8 cellular contexts compared by ENCODE assay signal in genomic region chr9:112443200-112443599, GRCh38. TPM values are rescaled to one million over a fixed set of nuclear protein-coding genes. Genes with fewer than 3 reads are reported as not detected.
DNase-seq lines count a peak whose midpoint lies in the region; ATAC-seq and TF ChIP-seq lines count a peak whose summit lies in the region.

No MANE protein-coding gene starts in this region.

- H3K9ac ChIP-seq in H9 (ENCODE audit: extremely low read depth, insufficient read length, low read length): no peak overlapping the region

- no peak overlapping the region for H2BK12ac ChIP-seq in H9 (ENCODE audit: insufficient read length, low read depth, low read length)

- no peaks in the 10 kb centered on the region for H3K23me2 ChIP-seq in H9 (ENCODE audit: insufficient read length, low read depth, low read length, poor library complexity, severe bottlenecking)

- no peak overlapping the region for H2BK20ac ChIP-seq in H9 (ENCODE audit: low read depth, low read length, poor library complexity, severe bottlenecking)

- H3K4me3 ChIP-seq in tibial artery: no peak overlapping the region

- no peak overlapping the region for H4K5ac ChIP-seq in H9 (ENCODE audit: insufficient read length, low read depth, low read length)

- H3K27me3 ChIP-seq in H9 (ENCODE audit: insufficient read depth, low read length) (no peaks in the 10 kb centered on the region), tibial artery (no peaks in the 10 kb centered on the region)

- H3K18ac ChIP-seq in H9 (ENCODE audit: insufficient read length, low read depth, low read length): no peak overlapping the region

- DNase-seq in H9 (no peak), head of caudate nucleus (peak in 32 of 42 donors; percentile 11 to 68 (median 32)), tibial artery (no peak), NCI-H2227 (lab: John Stamatoyannopoulos, UW; ENCODE audit: unreplicated experiment) (no peak), 8988T (no peak)

- H3K4me2 ChIP-seq in H9 (ENCODE audit: insufficient read depth, insufficient read length, low read length): no peak overlapping the region

- TF ChIP-seq CTCF in C4-2B (conservative IDR thresholded peaks at IDR 0.05) (peak; percentile 72), H9 (conservative IDR thresholded peaks at IDR 0.05) (peak; percentile 54; the same call in 2 of the 3 replicates), VCaP (conservative IDR thresholded peaks at IDR 0.05) (peak; percentile 79), tibial artery (IDR thresholded peaks at IDR 0.05) (peak in 1 of 2 experiments; percentile 27)

- no peak overlapping the region for H3K14ac ChIP-seq in H9 (ENCODE audit: insufficient read depth, low read length)

- no peak overlapping the region for H3K27ac ChIP-seq in C4-2B
- no peak overlapping the region for H3K27ac ChIP-seq in H9 (ENCODE audit: insufficient read length, low read depth, low read length)
- no peak overlapping the region for H3K27ac ChIP-seq in VCaP
- no peak overlapping the region for H3K27ac ChIP-seq in tibial artery

- H3K23ac ChIP-seq in H9 (ENCODE audit: insufficient read length, low read depth, low read length): no peak overlapping the region

- no peaks in the 10 kb centered on the region for H3K9me3 Mint-ChIP-seq in H9

- ATAC-seq in GM19023 (IDR thresholded peaks at IDR 0.05; ENCODE audit: unreplicated experiment): no peak

- no peak overlapping the region for H2BK15ac ChIP-seq in H9 (ENCODE audit: low read depth, low read length)

- no peaks in the 10 kb centered on the region for H3K79me1 ChIP-seq in H9 (ENCODE audit: insufficient read depth, low read depth, low read length, poor library complexity, severe bottlenecking)

- no peak overlapping the region for H3K27ac Mint-ChIP-seq in H9

- no peak overlapping the region for H4K8ac ChIP-seq in H9 (replicated peaks; ENCODE audit: insufficient read length, low read depth, low read length)

- peaks cover 0 to 4% (median 4%) of the 10 kb centered on the region in 3 experiments; a peak in 5 of 7 replicates for H3K36me3 Mint-ChIP-seq in H9 (ENCODE audit: insufficient read depth in 1 of 3, low read depth in 3 of 3)

- H3K4me1 ChIP-seq in H9 (ENCODE audit: insufficient read depth, low read length) (no peaks in the 10 kb centered on the region), tibial artery (peaks cover 0 to 22% (median 2%) of the 10 kb centered on the region in 4 donors)

- no peak overlapping the region for H3K4me3 Mint-ChIP-seq in H9

- H3K27me3 Mint-ChIP-seq in H9 (ENCODE audit: low read depth): no peaks in the 10 kb centered on the region

- H3K4ac ChIP-seq in H9 (ENCODE audit: low read depth, low read length): no peak overlapping the region

- H3K36me3 ChIP-seq in tibial artery: peaks cover 8 to 18% (median 11%) of the 10 kb centered on the region in 3 donors

- H2AFZ ChIP-seq in H9 (ENCODE audit: low read length): no peak overlapping the region

- H3K56ac ChIP-seq in H9 (ENCODE audit: insufficient read length, low read depth, low read length): no peak overlapping the region

- H2BK5ac ChIP-seq in H9 (ENCODE audit: insufficient read length, low read length): no peak overlapping the region

- no peak overlapping the region for H3T11ph ChIP-seq in H9 (ENCODE audit: low read length)

- no peak overlapping the region for H4K91ac ChIP-seq in H9 (ENCODE audit: insufficient read length, low read depth, low read length)

- H3K79me2 ChIP-seq in H9 (ENCODE audit: insufficient read depth, low read length): no peaks in the 10 kb centered on the region

- intact Hi-C loops in head of caudate nucleus (cut with DNase I): no loop called here
- intact Hi-C loops in tibial artery (cut with DNase I; ENCODE audit: low total_unique reads): no loop called here

- H3K4me1 Mint-ChIP-seq in H9: no peaks in the 10 kb centered on the region

- no peaks in the 10 kb centered on the region for H4K20me1 ChIP-seq in H9 (ENCODE audit: control insufficient read depth, insufficient read depth, insufficient read length)

- no peak overlapping the region for H2BK120ac ChIP-seq in H9 (ENCODE audit: low read depth, low read length, poor library complexity, severe bottlenecking)

- H2AK5ac ChIP-seq in H9 (ENCODE audit: insufficient read length, low read length): no peak overlapping the region

- no peaks in the 10 kb centered on the region for H3K9me3 ChIP-seq in H9 (ENCODE audit: control insufficient read depth, low read depth, low read length)
- no peaks in the 10 kb centered on the region for H3K9me3 ChIP-seq in tibial artery

RNA-seq across cellular contexts. Expression of gene KIAA1958, which starts 43.4 kb away (rescaled TPM):
- total RNA-seq in H9 (2021): 32.9 and 34.0 TPM in 2 replicates

Comparison
In these comparisons a context has a peak if more than half of its experiments do, and no peak if none do; other contexts are left out.
1. DNase-seq: peak in head of caudate nucleus (32 of 42); none in H9 (single experiment), tibial artery (0 of 2), NCI-H2227 (single experiment) and 8988T (single experiment).